In genomic region chr10:451021-451471, GRCh38 we compare ENCODE assay signal across 8 cellular contexts.
A peak's percentile ranks its signal among the peaks of the same experiment; 100 is the strongest.
DNase-seq lines count a peak whose midpoint lies in the region; ATAC-seq, FAIRE-seq and TF ChIP-seq lines count a peak whose summit lies in the region.

No MANE protein-coding gene starts in this region.

- CTCF ChIA-PET in T-cell (lab: Charles Lee) = no interaction called here
- CTCF ChIA-PET in GM12878 (lab: Yijun Ruan, JAX) = no interaction called here

- TF ChIP-seq RAD21 in GM12878 (IDR thresholded peaks at IDR 0.05; ENCODE audit: insufficient read depth, low read depth, low read length) = no peak

- no peaks in the 10 kb centered on the region for H3K36me3 Mint-ChIP-seq in T-cell

- H3K4me1 Mint-ChIP-seq in T-cell = peaks cover 53 to 78% (median 73%) of the 10 kb centered on the region in 3 donors

- no peak for TF ChIP-seq POLR2A in GM12892 (IDR thresholded peaks at IDR 0.05; ENCODE audit: low read depth, low read length)
- no peak for TF ChIP-seq POLR2A in GM12878 (IDR thresholded peaks at IDR 0.05; ENCODE audit: low read depth, low read length)

- peaks cover 13% of the 10 kb centered on the region for H3K4me1 ChIP-seq in GM12878 (ENCODE audit: control insufficient read depth, insufficient read depth, low read length)
- peaks cover 11% of the 10 kb centered on the region for H3K4me1 ChIP-seq in GM23248 (ENCODE audit: insufficient read depth)

- H3K4me2 ChIP-seq in GM12878 (ENCODE audit: control insufficient read depth, insufficient read depth) (peak overlapping the region; percentile 41), GM23248 (ENCODE audit: unreplicated experiment) (no peak overlapping the region)

- intact Hi-C loops in GM12878 (cut with micrococcal nuclease; ENCODE audit: unreplicated experiment) = no loop called here

- under 1% methylated on average over 11 of the region's 11 CpGs for WGBS in GM12878 (ENCODE audit: insufficient coverage, insufficient replicate concordance, low lambda C conversion rate, missing lambda C conversion rate)
- WGBS in GM23248 (ENCODE audit: low coverage in 1 of 2, low lambda C conversion rate in 2 of 2, missing lambda C conversion rate in 2 of 2), 2 experiments = 83 to 84% methylated on average over 11 of the region's 11 CpGs

- DNase-seq in GM12892 (ENCODE audit: insufficient read length) = peak; percentile 49
- DNase-seq in T-cell = peak; percentile 43 to 87 (median 70)
- DNase-seq in GM12878 (ENCODE audit: low read depth, low spot score) = peak; percentile 58
- peak; percentile 35 to 64 for DNase-seq in stimulated activated CD4-positive, alpha-beta T cell treated with anti-CD3 and anti-CD28 coated beads, Interleukin-4, amount 100 ng/mL, for 4 hours
- no peak for DNase-seq in GM23248
- no peak for DNase-seq in NCI-H774 (lab: John Stamatoyannopoulos, UW)
- DNase-seq in ACHN = no peak

- FAIRE-seq in GM12892 (lab: Jason Lieb, UNC) (no peak), GM12878 (lab: Jason Lieb, UNC) (no peak)

- peaks cover 0 to 3% of the 10 kb centered on the region in 2 donors for H3K27me3 Mint-ChIP-seq in T-cell

- H4K20me1 ChIP-seq in GM12878 (ENCODE audit: control insufficient read depth, insufficient read depth) = no peaks in the 10 kb centered on the region
- H4K20me1 ChIP-seq in GM23248 (ENCODE audit: insufficient read depth) = no peaks in the 10 kb centered on the region

- no TSS peak for BruUV-seq in GM12878 (replicated peaks; lab: Mats Ljungman, UMichigan)

- no peak overlapping the region for H3K27ac ChIP-seq in GM12878 (ENCODE audit: control insufficient read depth, insufficient read depth)
- H3K27ac ChIP-seq in GM23248 = no peak overlapping the region

- POLR2A ChIA-PET in T-cell (lab: Charles Lee) = no interaction called here
- POLR2A ChIA-PET in GM12878 (lab: Charles Lee) = no interaction called here

- peak overlapping the region; percentile 65 to 74 (median 69) for H3K4me3 Mint-ChIP-seq in T-cell

- in situ Hi-C loops in GM12878 (cut with MboI) (no loop called here), GM23248 (cut with MboI) (no loop called here), ACHN (cut with HindIII; ENCODE audit: low pct_ligation_motif_present, low pct_unique_long_range_greater_than_20kb, low sequenced_read_pairs) (no loop called here)

- H3F3A ChIP-seq in GM23248 (ENCODE audit: insufficient read depth) = peaks cover 41% of the 10 kb centered on the region

- RAD21 ChIA-PET in GM12878 (lab: Charles Lee; ENCODE audit: unreplicated experiment) = no interaction called here

- peaks cover 0 to 4% of the 10 kb centered on the region in 2 experiments; a peak in 1 of 4 replicates for H3K27me3 ChIP-seq in GM12878 (replicated peaks in 1 of 2; ENCODE audit: control insufficient read depth in 2 of 2, insufficient read depth in 2 of 2, low read length in 1 of 2)
- no peaks in the 10 kb centered on the region for H3K27me3 ChIP-seq in GM23248 (replicated peaks; ENCODE audit: insufficient read depth)

- no peak for TF ChIP-seq CTCF in GM12878 (IDR thresholded peaks at IDR 0.05 in 2 of 3, conservative IDR thresholded peaks at IDR 0.05 in 1 of 3; ENCODE audit: control insufficient read depth in 2 of 3, extremely low read depth in 1 of 3, insufficient read depth in 1 of 3, low read depth in 3 of 3, low read length in 3 of 3)

- H3K79me2 ChIP-seq in GM12878 (ENCODE audit: control insufficient read depth, insufficient read depth, low read length) (no peaks in the 10 kb centered on the region), GM23248 (ENCODE audit: insufficient read depth) (peaks cover 45% of the 10 kb centered on the region)

- TF ChIP-seq EP300 in GM12878 (IDR thresholded peaks at IDR 0.05; ENCODE audit: borderline replicate concordance in 1 of 2, control insufficient read depth in 1 of 2, low read depth in 2 of 2, low read length in 2 of 2) = no peak; a peak in 1 of 4 replicates

- H3K9me2 ChIP-seq in GM23248 (ENCODE audit: insufficient read depth) = no peaks in the 10 kb centered on the region; the same call in 1 of the 2 replicates

- SMC1A ChIA-PET in GM12878 (lab: Charles Lee; ENCODE audit: uncharacterized antibody, unreplicated experiment) = no interaction called here

- H3K9ac ChIP-seq in GM12878 (ENCODE audit: control insufficient read depth, insufficient read depth, low read length) = no peak overlapping the region
- no peak overlapping the region for H3K9ac ChIP-seq in GM23248

- no peaks in the 10 kb centered on the region for H3K9me3 ChIP-seq in GM12878 (replicated peaks; ENCODE audit: control insufficient read depth, insufficient read depth, low read length)
- no peaks in the 10 kb centered on the region for H3K9me3 ChIP-seq in GM23248 (ENCODE audit: low read depth)

- peaks cover 0 to 4% (median 0%) of the 10 kb centered on the region in 3 donors for H3K9me3 Mint-ChIP-seq in T-cell

- peak overlapping the region; percentile 83 to 89 for H3K27ac Mint-ChIP-seq in T-cell

- ATAC-seq in HG02763 (IDR thresholded peaks at IDR 0.05; ENCODE audit: unreplicated experiment) = peak; percentile 95
- peak; percentile 97 to 99 (median 98) for ATAC-seq in T-cell (replicated peaks in 1 of 4)
- ATAC-seq in GM12878 = peak; percentile 100

- H3K4me3 ChIP-seq in GM12878 (no peak overlapping the region; the same call in 1 of the 2 replicates), GM23248 (no peak overlapping the region)

- no peaks in the 10 kb centered on the region for H3K36me3 ChIP-seq in GM12878 (ENCODE audit: control insufficient read depth in 2 of 2, insufficient read depth in 2 of 2, low read length in 1 of 2)
- no peaks in the 10 kb centered on the region for H3K36me3 ChIP-seq in GM23248 (ENCODE audit: low read depth)

- H2AFZ ChIP-seq in GM12878 (ENCODE audit: control insufficient read depth, low read depth, low read length) (peak overlapping the region; percentile 61), GM23248 (no peak overlapping the region)

TF ChIP-seq in GM12878, 131 proteins besides CTCF, POLR2A, EP300 and RAD21:
- TF ChIP-seq IKZF2 (IDR thresholded peaks at IDR 0.05) (peak; percentile 25 to 49; a peak in 2 of 4 replicates), ZNF274 (IDR thresholded peaks at IDR 0.05; ENCODE audit: insufficient read depth, insufficient read length) (no peak), SPI1 (IDR thresholded peaks at IDR 0.05; ENCODE audit: borderline replicate concordance, insufficient read depth, low read depth, low read length) (no peak), CHD2 (IDR thresholded peaks at IDR 0.05; ENCODE audit: borderline replicate concordance, low read depth, low read length) (no peak), ATF7 (IDR thresholded peaks at IDR 0.05; ENCODE audit: low read depth) (no peak), ZBED1 (IDR thresholded peaks at IDR 0.05; ENCODE audit: borderline replicate concordance) (no peak), TCF12 (IDR thresholded peaks at IDR 0.05; ENCODE audit: low read depth, low read length) (peak; percentile 71; the same call in 1 of the 2 replicates), TAF1 (IDR thresholded peaks at IDR 0.05; ENCODE audit: borderline replicate concordance, low read depth, low read length) (no peak), RUNX3 (IDR thresholded peaks at IDR 0.05; ENCODE audit: low read length) (peak; percentile 79), STAT3 (IDR thresholded peaks at IDR 0.05; ENCODE audit: low read depth, low read length) (no peak), NBN (IDR thresholded peaks at IDR 0.05) (0 out of 2 replicates have a peak, but pooled peaks have one; percentile 23)
- TF ChIP-seq, protein P1, sequence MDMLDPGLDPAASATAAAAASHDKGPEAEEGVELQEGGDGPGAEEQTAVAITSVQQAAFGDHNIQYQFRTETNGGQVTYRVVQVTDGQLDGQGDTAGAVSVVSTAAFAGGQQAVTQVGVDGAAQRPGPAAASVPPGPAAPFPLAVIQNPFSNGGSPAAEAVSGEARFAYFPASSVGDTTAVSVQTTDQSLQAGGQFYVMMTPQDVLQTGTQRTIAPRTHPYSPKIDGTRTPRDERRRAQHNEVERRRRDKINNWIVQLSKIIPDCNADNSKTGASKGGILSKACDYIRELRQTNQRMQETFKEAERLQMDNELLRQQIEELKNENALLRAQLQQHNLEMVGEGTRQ (IDR thresholded peaks at IDR 0.05; ENCODE audit: borderline replicate concordance, low read depth, low read length) = no peak
- TF ChIP-seq, protein P2, sequence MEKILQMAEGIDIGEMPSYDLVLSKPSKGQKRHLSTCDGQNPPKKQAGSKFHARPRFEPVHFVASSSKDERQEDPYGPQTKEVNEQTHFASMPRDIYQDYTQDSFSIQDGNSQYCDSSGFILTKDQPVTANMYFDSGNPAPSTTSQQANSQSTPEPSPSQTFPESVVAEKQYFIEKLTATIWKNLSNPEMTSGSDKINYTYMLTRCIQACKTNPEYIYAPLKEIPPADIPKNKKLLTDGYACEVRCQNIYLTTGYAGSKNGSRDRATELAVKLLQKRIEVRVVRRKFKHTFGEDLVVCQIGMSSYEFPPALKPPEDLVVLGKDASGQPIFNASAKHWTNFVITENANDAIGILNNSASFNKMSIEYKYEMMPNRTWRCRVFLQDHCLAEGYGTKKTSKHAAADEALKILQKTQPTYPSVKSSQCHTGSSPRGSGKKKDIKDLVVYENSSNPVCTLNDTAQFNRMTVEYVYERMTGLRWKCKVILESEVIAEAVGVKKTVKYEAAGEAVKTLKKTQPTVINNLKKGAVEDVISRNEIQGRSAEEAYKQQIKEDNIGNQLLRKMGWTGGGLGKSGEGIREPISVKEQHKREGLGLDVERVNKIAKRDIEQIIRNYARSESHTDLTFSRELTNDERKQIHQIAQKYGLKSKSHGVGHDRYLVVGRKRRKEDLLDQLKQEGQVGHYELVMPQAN (conservative IDR thresholded peaks at IDR 0.05) = no peak
- TF ChIP-seq, protein P3, sequence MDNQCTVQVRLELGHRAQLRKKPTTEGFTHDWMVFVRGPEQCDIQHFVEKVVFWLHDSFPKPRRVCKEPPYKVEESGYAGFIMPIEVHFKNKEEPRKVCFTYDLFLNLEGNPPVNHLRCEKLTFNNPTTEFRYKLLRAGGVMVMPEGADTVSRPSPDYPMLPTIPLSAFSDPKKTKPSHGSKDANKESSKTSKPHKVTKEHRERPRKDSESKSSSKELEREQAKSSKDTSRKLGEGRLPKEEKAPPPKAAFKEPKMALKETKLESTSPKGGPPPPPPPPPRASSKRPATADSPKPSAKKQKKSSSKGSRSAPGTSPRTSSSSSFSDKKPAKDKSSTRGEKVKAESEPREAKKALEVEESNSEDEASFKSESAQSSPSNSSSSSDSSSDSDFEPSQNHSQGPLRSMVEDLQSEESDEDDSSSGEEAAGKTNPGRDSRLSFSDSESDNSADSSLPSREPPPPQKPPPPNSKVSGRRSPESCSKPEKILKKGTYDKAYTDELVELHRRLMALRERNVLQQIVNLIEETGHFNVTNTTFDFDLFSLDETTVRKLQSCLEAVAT (IDR thresholded peaks at IDR 0.05) = 0 out of 2 replicates have a peak, but pooled peaks have one; percentile 33
TF ChIP-seq in GM12878: peak in this region for 5.

Comparison
In these comparisons a context has a peak if more than half of its experiments do, and no peak if none do; other contexts are left out.
1. DNase-seq: peak in GM12892 (single experiment), T-cell (34 of 34), GM12878 (single experiment) and stimulated activated CD4-positive, alpha-beta T cell treated with anti-CD3 and anti-CD28 coated beads, Interleukin-4, amount 100 ng/mL, for 4 hours (2 of 2); none in GM23248 (single experiment), NCI-H774 (single experiment) and ACHN (single experiment).
2. Peak in every context shown above with its lines, with median percentiles within 50 percentile points of each other: ATAC-seq.